In the genomic region with DNA sequence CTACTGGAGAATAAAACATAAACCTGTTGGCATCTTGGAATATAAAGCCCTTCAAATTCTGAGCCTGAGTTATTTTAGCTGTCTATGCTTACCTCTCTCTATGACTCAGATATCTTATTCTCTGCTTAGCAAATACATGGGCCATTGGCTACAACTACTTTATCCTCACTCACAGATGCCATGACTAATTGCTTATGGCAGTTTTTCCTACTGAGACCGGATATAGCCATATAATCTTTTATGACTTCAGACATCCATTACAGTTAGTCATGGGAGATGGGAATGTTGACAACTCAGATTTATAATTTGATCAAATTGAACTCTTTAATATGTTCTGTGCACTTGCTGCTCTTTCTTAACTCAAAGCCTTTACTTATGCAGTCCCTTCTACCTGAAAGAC, we compare ENCODE assay signal across 14 cellular contexts.
DNase-seq lines count a peak whose midpoint lies in the region; ATAC-seq, FAIRE-seq and TF ChIP-seq lines count a peak whose summit lies in the region.
"Had no signal": no experiment of that assay in that cellular context is flagged by ENCODE, and none has a peak within 500 bp of the region (broad histone marks: within the 10 kb centered on the region; RNA-seq: fewer than 3 reads in every experiment).

No MANE protein-coding gene starts in this region.

- H3K4me2 ChIP-seq in PC-3 (ENCODE audit: low read length) (peak overlapping the region; percentile 31), endothelial cell of umbilical vein (ENCODE audit: insufficient read depth, low read length) (peak overlapping the region; percentile 47)

- H3K4me3 ChIP-seq in PC-3 (ENCODE audit: low read length) (no peak overlapping the region), endothelial cell of umbilical vein (replicated peaks in 1 of 3; ENCODE audit: insufficient read depth in 1 of 3, low read depth in 1 of 3, low read length in 3 of 3) (no peak overlapping the region)
- H3K4me3 ChIP-seq: heart left ventricle had no signal

- H3K27ac ChIP-seq in PC-3 (ENCODE audit: low read length) (peak overlapping the region; percentile 77), endothelial cell of umbilical vein (ENCODE audit: insufficient read depth, low read depth, low read length) (peak overlapping the region; percentile 85)
- H3K27ac ChIP-seq: heart left ventricle had no signal

- no peaks in the 10 kb centered on the region for H3K9me2 ChIP-seq in PC-3 (replicated peaks; ENCODE audit: low read length)

- peaks cover 16% of the 10 kb centered on the region for H3K4me1 ChIP-seq in PC-3 (ENCODE audit: insufficient read depth, low read length)
- peaks cover 16% of the 10 kb centered on the region for H3K4me1 ChIP-seq in endothelial cell of umbilical vein (ENCODE audit: control insufficient read depth, extremely low read depth, insufficient read depth, low read length)

- H3K9me3 ChIP-seq in PC-3 (ENCODE audit: low read length) (no peaks in the 10 kb centered on the region), endothelial cell of umbilical vein (replicated peaks; ENCODE audit: control insufficient read depth, insufficient read depth, low read length) (peaks cover 3% of the 10 kb centered on the region)

- H3K27me3 ChIP-seq in PC-3 (ENCODE audit: low read length) (no peaks in the 10 kb centered on the region), endothelial cell of umbilical vein (ENCODE audit: control insufficient read depth in 2 of 2, insufficient read depth in 2 of 2, low read length in 2 of 2) (no peaks in the 10 kb centered on the region)
- H3K27me3 ChIP-seq: heart left ventricle had no signal

- peak; percentile 62 for TF ChIP-seq POLR2A in endothelial cell of umbilical vein (IDR thresholded peaks at IDR 0.05; ENCODE audit: low read depth, low read length)

- CTCF ChIA-PET in PC-3 (lab: Charles Lee), result no interaction called here
- CTCF ChIA-PET in endothelial cell of umbilical vein (lab: Charles Lee), result interaction anchor here (1.4 kb wide), 1 partner anchor 11 kb away, joined by 3 read pairs; no protein-coding TSS in a partner anchor

- POLR2A ChIA-PET in PC-3 (lab: Charles Lee; ENCODE audit: unreplicated experiment) (no interaction called here), endothelial cell of umbilical vein (lab: Charles Lee) (no interaction called here)

- H2AFZ ChIP-seq in PC-3 (ENCODE audit: low read length) (0 out of 2 replicates have a peak overlapping the region, but pooled peaks have one; percentile 4), endothelial cell of umbilical vein (ENCODE audit: low read depth, low read length) (peak overlapping the region; percentile 31)

- DNase-seq in EH (ENCODE audit: low read depth) (peak; percentile 69), PC-3 (peak; percentile 95), endothelial cell of umbilical vein (ENCODE audit: low read depth, low spot score) (peak; percentile 96), non-pigmented ciliary epithelial cell (ENCODE audit: low read depth) (peak; percentile 61), GM19240 (ENCODE audit: insufficient read length, low spot score) (no peak), KG1 (lab: John Stamatoyannopoulos, UW) (no peak)
- DNase-seq: activated naive CD4-positive, alpha-beta T cell treated with anti-CD3 and anti-CD28 coated beads for 36 hours; CD4-positive, alpha-beta T cell; H7; heart left ventricle; mesendoderm; T1000 had no signal

- FAIRE-seq in endothelial cell of umbilical vein (lab: Jason Lieb, UNC), result peak; percentile 53

- no TSS peak for BruUV-seq in PC-3 (replicated peaks; lab: Mats Ljungman, UMichigan)
- BruUV-seq in endothelial cell of umbilical vein (replicated peaks; lab: Mats Ljungman, UMichigan), result no TSS peak

- H3K79me2 ChIP-seq in PC-3 (ENCODE audit: low read length) (no peaks in the 10 kb centered on the region), endothelial cell of umbilical vein (ENCODE audit: control insufficient read depth, insufficient read depth, low read length) (no peaks in the 10 kb centered on the region)

- ATAC-seq in PC-3, result peak; percentile 100
- ATAC-seq in GM21515 (IDR thresholded peaks at IDR 0.05; ENCODE audit: unreplicated experiment), result no peak
- ATAC-seq in GM19463 (IDR thresholded peaks at IDR 0.05; ENCODE audit: unreplicated experiment), result no peak
- ATAC-seq: heart left ventricle had no signal

- H3K9ac ChIP-seq in PC-3 (ENCODE audit: low read length) (0 out of 2 replicates have a peak overlapping the region, but pooled peaks have one; percentile 3), endothelial cell of umbilical vein (replicated peaks; ENCODE audit: extremely low read depth, insufficient read depth, low read length) (peak overlapping the region; percentile 51)

- no peaks in the 10 kb centered on the region for H3K9me1 ChIP-seq in endothelial cell of umbilical vein (replicated peaks; ENCODE audit: control insufficient read depth, extremely low read depth, insufficient read depth, low read length)

- no peak for TF ChIP-seq CTCF in PC-3 (conservative IDR thresholded peaks at IDR 0.05; ENCODE audit: low read depth, low read length)
- TF ChIP-seq CTCF in endothelial cell of umbilical vein (IDR thresholded peaks at IDR 0.05; ENCODE audit: extremely low read depth in 1 of 2, insufficient read depth in 1 of 2, low read depth in 1 of 2, low read length in 2 of 2), result no peak

- H3K36me3 ChIP-seq in PC-3 (ENCODE audit: low read depth, low read length), result no peaks in the 10 kb centered on the region
- no peaks in the 10 kb centered on the region for H3K36me3 ChIP-seq in endothelial cell of umbilical vein (ENCODE audit: control insufficient read depth in 2 of 2, extremely low read depth in 1 of 2, insufficient read depth in 2 of 2, low read length in 2 of 2)
- H3K36me3 ChIP-seq: heart left ventricle had no signal

- no peaks in the 10 kb centered on the region for H3F3A ChIP-seq in PC-3 (ENCODE audit: low read length, unreplicated experiment)

- intact Hi-C loops in PC-3 (cut with micrococcal nuclease), result loop anchor here (1.0 kb wide), 1 partner anchor 262 kb away; no protein-coding TSS in a partner anchor
- intact Hi-C loops in endothelial cell of umbilical vein (cut with micrococcal nuclease), result loop anchor here (1.0 to 5.0 kb wide), 5 partner anchors 12 to 502 kb away; a partner anchor contains a TSS

- dilution Hi-C loops in endothelial cell of umbilical vein (cut with MboI; ENCODE audit: extremely low pct_ligation_motif_present, low sequenced_read_pairs), result no loop called here

- H4K20me1 ChIP-seq in PC-3 (ENCODE audit: low read length) (no peaks in the 10 kb centered on the region), endothelial cell of umbilical vein (replicated peaks; ENCODE audit: control insufficient read depth, extremely low read depth, insufficient read depth, low read length) (no peaks in the 10 kb centered on the region)

TF ChIP-seq in endothelial cell of umbilical vein, 7 proteins besides CTCF, POLR2A, EP300 and RAD21:
- TF ChIP-seq JUN (IDR thresholded peaks at IDR 0.05; ENCODE audit: borderline replicate concordance, insufficient read depth, insufficient read length, low read depth), result peak; percentile 95
- TF ChIP-seq GATA2 (IDR thresholded peaks at IDR 0.05; ENCODE audit: insufficient read depth, insufficient read length, low read depth, low read length), result peak; percentile 88
- TF ChIP-seq, protein P1, sequence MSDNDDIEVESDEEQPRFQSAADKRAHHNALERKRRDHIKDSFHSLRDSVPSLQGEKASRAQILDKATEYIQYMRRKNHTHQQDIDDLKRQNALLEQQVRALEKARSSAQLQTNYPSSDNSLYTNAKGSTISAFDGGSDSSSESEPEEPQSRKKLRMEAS (IDR thresholded peaks at IDR 0.05; ENCODE audit: insufficient read depth, insufficient read length), result no peak
- TF ChIP-seq FOS (IDR thresholded peaks at IDR 0.05; ENCODE audit: borderline replicate concordance, insufficient read depth, low read length), result peak; percentile 97
- TF ChIP-seq POLR2AphosphoS5 (IDR thresholded peaks at IDR 0.05; ENCODE audit: insufficient read depth, low read depth, low read length), result peak; percentile 86

Comparison
In these comparisons a context has a peak if more than half of its experiments do, and no peak if none do; other contexts are left out.
1. DNase-seq: peak in EH (single experiment), PC-3 (single experiment), endothelial cell of umbilical vein (single experiment) and non-pigmented ciliary epithelial cell (single experiment); none in GM19240 (single experiment) and KG1 (single experiment).